ENCODE assay signal across 8 cellular contexts in genomic region chr6:53728570-53729194, GRCh38.
A peak's percentile ranks its signal among the peaks of the same experiment; 100 is the strongest.
DNase-seq lines count a peak whose midpoint lies in the region; ATAC-seq and TF ChIP-seq lines count a peak whose summit lies in the region.

No MANE protein-coding gene starts in this region.

- intact Hi-C loops in activated B cell treated with CpG ODN at 0.5 μM for 24 hours (cut with micrococcal nuclease) (loop anchor here (1.0 to 10.0 kb wide), 6 partner anchors 9 to 846 kb away; no protein-coding TSS in a partner anchor), lower lobe of right lung (cut with DNase I) (loop anchor here (10.0 kb wide), 1 partner anchor 234 kb away; no protein-coding TSS in a partner anchor)

- ATAC-seq in GM21723 (IDR thresholded peaks at IDR 0.05; ENCODE audit: unreplicated experiment) (peak; percentile 75), activated B cell treated with CpG ODN at 0.5 μM for 24 hours (ENCODE audit: low read depth) (peak; percentile 67), lower lobe of right lung (peak; percentile 75), HG02938 (IDR thresholded peaks at IDR 0.05; ENCODE audit: unreplicated experiment) (no peak)

- peaks cover 7% of the 10 kb centered on the region for H3K4me1 ChIP-seq in lower lobe of right lung

- H3K36me3 ChIP-seq in lower lobe of right lung, result no peaks in the 10 kb centered on the region

- TF ChIP-seq CTCF in activated B cell treated with CpG ODN at 0.5 μM for 24 hours (IDR thresholded peaks at IDR 0.05) (peak; percentile 45), chondrocyte (IDR thresholded peaks at IDR 0.05) (peak; percentile 99), lower lobe of right lung (IDR thresholded peaks at IDR 0.05) (peak; percentile 93)

- DNase-seq in DMS153 (lab: John Stamatoyannopoulos, UW) (peak; percentile 7), NCI-H146 (lab: John Stamatoyannopoulos, UW) (peak; percentile 35), activated B cell treated with CpG ODN at 0.5 μM for 24 hours (peak; percentile 41), chondrocyte (ENCODE audit: low spot score) (no peak), lower lobe of right lung (peak; percentile 52)
- peak; percentile 11 for DNase-seq in stimulated activated CD8-positive, alpha-beta memory T cell treated with anti-CD3 and anti-CD28 coated beads, Interleukin-15, amount 100 ng/mL, for 24 hours (ENCODE audit: low read depth)

- H3K27me3 Mint-ChIP-seq in activated B cell treated with CpG ODN at 0.5 μM for 24 hours (peaks cover 9% of the 10 kb centered on the region), chondrocyte (ENCODE audit: low read depth) (peaks cover 2% of the 10 kb centered on the region)

- no peak overlapping the region for H3K4me3 ChIP-seq in lower lobe of right lung

- H3K4me1 Mint-ChIP-seq in activated B cell treated with CpG ODN at 0.5 μM for 24 hours, result peaks cover 5% of the 10 kb centered on the region
- H3K4me1 Mint-ChIP-seq in chondrocyte (ENCODE audit: low read depth), result peaks cover 13% of the 10 kb centered on the region

- H3K27ac Mint-ChIP-seq in activated B cell treated with CpG ODN at 0.5 μM for 24 hours, result no peak overlapping the region
- H3K27ac Mint-ChIP-seq in chondrocyte (ENCODE audit: unreplicated experiment), result no peak overlapping the region

- H3K9me3 Mint-ChIP-seq in activated B cell treated with CpG ODN at 0.5 μM for 24 hours (no peaks in the 10 kb centered on the region), chondrocyte (ENCODE audit: low read depth) (no peaks in the 10 kb centered on the region)

- H3K36me3 Mint-ChIP-seq in activated B cell treated with CpG ODN at 0.5 μM for 24 hours (ENCODE audit: low read depth) (no peaks in the 10 kb centered on the region), chondrocyte (ENCODE audit: low read depth) (no peaks in the 10 kb centered on the region)

- H3K9me3 ChIP-seq in lower lobe of right lung, result no peaks in the 10 kb centered on the region

- no peaks in the 10 kb centered on the region for H3K27me3 ChIP-seq in lower lobe of right lung (ENCODE audit: low read depth)

- CTCF ChIA-PET in activated B cell treated with CpG ODN at 0.5 μM for 24 hours (lab: Charles Lee), result interaction anchor here (0.9 to 11.6 kb wide), 19 partner anchors 8 to 656 kb away, joined by 3 to 189 read pairs (median 4); partner anchors contain the start of genes GCLC and LRRC1

- H3K27ac ChIP-seq in lower lobe of right lung, result no peak overlapping the region

- POLR2A ChIA-PET in activated B cell treated with CpG ODN at 0.5 μM for 24 hours (lab: Charles Lee), result interaction anchor here (1.3 kb wide), 1 partner anchor 236 kb away, joined by 3 read pairs; no protein-coding TSS in a partner anchor

- H3K4me3 Mint-ChIP-seq in activated B cell treated with CpG ODN at 0.5 μM for 24 hours (no peak overlapping the region), chondrocyte (ENCODE audit: unreplicated experiment) (peak overlapping the region; percentile 43)

Comparison
In these comparisons a context has a peak if more than half of its experiments do, and no peak if none do; other contexts are left out.
1. CTCF ChIP-seq: peak in every context shown above with its lines; median percentile 99 in chondrocyte; 93 in lower lobe of right lung; 45 in activated B cell treated with CpG ODN at 0.5 μM for 24 hours.